ENCODE assay signal across 28 cellular contexts in genomic region chr2:234865040-234865439, GRCh38.
"Had no signal": no experiment of that assay in that cellular context is flagged by ENCODE, and none has a peak within 500 bp of the region (broad histone marks: within the 10 kb centered on the region; RNA-seq: fewer than 3 reads in every experiment).

No MANE protein-coding gene starts in this region.

- H3K4me3 ChIP-seq: left lung, mucosa of descending colon, pancreas, prostate gland, sigmoid colon, spleen, suprapubic skin, thoracic aorta, tibial artery, upper lobe of right lung had no signal

- FAIRE-seq: islet of Langerhans, kidney, pancreas, small intestine, urothelium cell line had no signal

- DNase-seq: immature natural killer cell; kidney; left colon; left lung; midbrain; mucosa of descending colon; naive thymus-derived CD4-positive, alpha-beta T cell; pancreas; posterior cingulate gyrus; retina; right cardiac atrium; sigmoid colon; small intestine; spleen; stimulated activated CD4-positive, alpha-beta T cell treated with anti-CD3 and anti-CD28 coated beads, Interleukin-4, amount 100 ng/mL, for 24 hours; stimulated activated naive CD4-positive, alpha-beta T cell; tibial artery; trophoblast cell; upper lobe of right lung had no signal

- H3K27ac Mint-ChIP-seq: immature natural killer cell; memory B cell; naive thymus-derived CD4-positive, alpha-beta T cell; natural killer cell treated with Interleukin-12 subunit alpha and Interleukin-12 subunit beta and Interleukin-15 and Interleukin-18, amount 100 ng/mL, for 72 hours; stimulated activated effector memory CD8-positive, alpha-beta T cell treated with anti-CD3 and anti-CD28 coated beads, Interleukin-12 subunit alpha, Interleukin-12 subunit beta, amount 100 ng/mL, for 72 hours had no signal

- H3K27ac ChIP-seq: left lung, pancreas, prostate gland, sigmoid colon, spleen, suprapubic skin, thoracic aorta, tibial artery, upper lobe of right lung had no signal

- H3K27me3 ChIP-seq: left lung, pancreas, sigmoid colon, spleen, suprapubic skin, tibial artery, upper lobe of right lung had no signal

- H3K4me1 ChIP-seq: left lung, prostate gland, upper lobe of right lung had no signal

- ATAC-seq: left colon; left lung; mucosa of descending colon; naive thymus-derived CD4-positive, alpha-beta T cell; natural killer cell treated with Interleukin-12 subunit alpha and Interleukin-12 subunit beta and Interleukin-15 and Interleukin-18, amount 100 ng/mL, for 72 hours; pancreas; right cardiac atrium; stimulated activated effector memory CD8-positive, alpha-beta T cell treated with anti-CD3 and anti-CD28 coated beads, Interleukin-12 subunit alpha, Interleukin-12 subunit beta, amount 100 ng/mL, for 72 hours; upper lobe of right lung had no signal

- H3K9me3 Mint-ChIP-seq: natural killer cell treated with Interleukin-12 subunit alpha and Interleukin-12 subunit beta and Interleukin-15 and Interleukin-18, amount 100 ng/mL, for 72 hours; stimulated activated effector memory CD8-positive, alpha-beta T cell treated with anti-CD3 and anti-CD28 coated beads, Interleukin-12 subunit alpha, Interleukin-12 subunit beta, amount 100 ng/mL, for 72 hours had no signal

- H3K4me1 Mint-ChIP-seq: immature natural killer cell; memory B cell; naive thymus-derived CD4-positive, alpha-beta T cell; stimulated activated effector memory CD8-positive, alpha-beta T cell treated with anti-CD3 and anti-CD28 coated beads, Interleukin-12 subunit alpha, Interleukin-12 subunit beta, amount 100 ng/mL, for 72 hours had no signal

- H3K36me3 Mint-ChIP-seq: immature natural killer cell; naive thymus-derived CD4-positive, alpha-beta T cell; natural killer cell treated with Interleukin-12 subunit alpha and Interleukin-12 subunit beta and Interleukin-15 and Interleukin-18, amount 100 ng/mL, for 72 hours; stimulated activated effector memory CD8-positive, alpha-beta T cell treated with anti-CD3 and anti-CD28 coated beads, Interleukin-12 subunit alpha, Interleukin-12 subunit beta, amount 100 ng/mL, for 72 hours had no signal

- H3K36me3 ChIP-seq: left lung, pancreas, prostate gland, sigmoid colon, spleen, suprapubic skin, thoracic aorta, tibial artery, upper lobe of right lung had no signal

- H3K9me3 ChIP-seq: mucosa of descending colon, pancreas, prostate gland, sigmoid colon, suprapubic skin, thoracic aorta, tibial artery, upper lobe of right lung had no signal

- H3K4me3 Mint-ChIP-seq: immature natural killer cell; memory B cell; naive thymus-derived CD4-positive, alpha-beta T cell; natural killer cell treated with Interleukin-12 subunit alpha and Interleukin-12 subunit beta and Interleukin-15 and Interleukin-18, amount 100 ng/mL, for 72 hours; stimulated activated effector memory CD8-positive, alpha-beta T cell treated with anti-CD3 and anti-CD28 coated beads, Interleukin-12 subunit alpha, Interleukin-12 subunit beta, amount 100 ng/mL, for 72 hours; stimulated activated naive CD8-positive, alpha-beta T cell treated with anti-CD3 and anti-CD28 coated beads, Interleukin-15, Interleukin-2, amounts not matched to agents 100 ng/mL and 50 ng/mL, for 24 hours had no signal
